In genomic region chr13:96824110-96824509, GRCh38 we compare ENCODE assay signal across 16 cellular contexts.
"Had no signal": no experiment of that assay in that cellular context is flagged by ENCODE, and none has a peak within 500 bp of the region (broad histone marks: within the 10 kb centered on the region; RNA-seq: fewer than 3 reads in every experiment).

No MANE protein-coding gene starts in this region.

- DNase-seq: activated CD4-positive, alpha-beta T cell treated with anti-CD3 and anti-CD28 coated beads, Interleukin-2, amount 50 U/mL, for 1 hour; activated CD4-positive, CD25-positive, alpha-beta regulatory T cell; activated effector memory CD4-positive, alpha-beta T cell treated with Interleukin-2 at 50 U/mL for 16 hours; activated T-cell treated with anti-CD3 and anti-CD28 coated beads, Interleukin-2, amount 50 U/mL, for 1 hour; body of pancreas; central memory CD4-positive, alpha-beta T cell; effector CD4-positive, alpha-beta T cell; left ventricle myocardium superior; mesendoderm; nephron progenitor cell; sigmoid colon; stimulated activated naive CD4-positive, alpha-beta T cell; substantia nigra; T1000 had no signal

- H3K36me3 ChIP-seq: gastroesophageal sphincter, sigmoid colon had no signal

- H3K9me3 ChIP-seq: body of pancreas, gastroesophageal sphincter, sigmoid colon had no signal

- H3K4me3 ChIP-seq: body of pancreas, coronary artery, gastroesophageal sphincter, sigmoid colon had no signal

- ATAC-seq: body of pancreas, gastroesophageal sphincter, left ventricle myocardium superior had no signal

- H3K27ac ChIP-seq: body of pancreas, coronary artery, gastroesophageal sphincter, sigmoid colon had no signal

- H3K4me1 ChIP-seq: body of pancreas, gastroesophageal sphincter, sigmoid colon had no signal

- H3K27me3 ChIP-seq: body of pancreas, gastroesophageal sphincter, sigmoid colon had no signal
